Comparison of ENCODE assay signal across 18 cellular contexts in genomic region chr7:40916811-40917210, GRCh38.
"Had no signal": no experiment of that assay in that cellular context is flagged by ENCODE, and none has a peak within 500 bp of the region (broad histone marks: within the 10 kb centered on the region; RNA-seq: fewer than 3 reads in every experiment).

No MANE protein-coding gene starts in this region.

- H3K9me3 ChIP-seq: colonic mucosa, heart left ventricle, left ventricle myocardium inferior, lower lobe of right lung, pancreas, psoas muscle, right lobe of liver, upper lobe of left lung, uterus had no signal

- ATAC-seq: heart left ventricle, left cardiac atrium, lower lobe of right lung, pancreas, psoas muscle, right lobe of liver had no signal

- H3K27ac ChIP-seq: colonic mucosa, heart left ventricle, left ventricle myocardium inferior, lower lobe of right lung, pancreas, psoas muscle, right lobe of liver, upper lobe of left lung, uterus had no signal

- H3K27me3 ChIP-seq: colonic mucosa, heart left ventricle, pancreas, right lobe of liver, upper lobe of left lung, uterus had no signal

- H3K36me3 ChIP-seq: colonic mucosa, heart left ventricle, left ventricle myocardium inferior, lower lobe of right lung, pancreas, right lobe of liver, upper lobe of left lung, uterus had no signal

- H3K4me3 ChIP-seq: colonic mucosa, heart left ventricle, left ventricle myocardium inferior, lower lobe of right lung, pancreas, psoas muscle, right lobe of liver, upper lobe of left lung, uterus had no signal

- DNase-seq: cerebellar nuclear complex; colonic mucosa; dermis blood vessel endothelial cell; heart left ventricle; hypothalamus; islet precursor cell; left cardiac atrium; left ventricle myocardium inferior; lower lobe of right lung; naive B cell; occipital lobe; pancreas; psoas muscle; retina; right lobe of liver; stimulated activated naive CD4-positive, alpha-beta T cell treated with Interleukin-2 at 50 U/mL for 16 hours; upper lobe of left lung; uterus had no signal

- H3K4me1 ChIP-seq: colonic mucosa, left ventricle myocardium inferior, lower lobe of right lung, pancreas, psoas muscle, right lobe of liver, upper lobe of left lung, uterus had no signal
